ENCODE assay signal across 21 cellular contexts in the genomic region with DNA sequence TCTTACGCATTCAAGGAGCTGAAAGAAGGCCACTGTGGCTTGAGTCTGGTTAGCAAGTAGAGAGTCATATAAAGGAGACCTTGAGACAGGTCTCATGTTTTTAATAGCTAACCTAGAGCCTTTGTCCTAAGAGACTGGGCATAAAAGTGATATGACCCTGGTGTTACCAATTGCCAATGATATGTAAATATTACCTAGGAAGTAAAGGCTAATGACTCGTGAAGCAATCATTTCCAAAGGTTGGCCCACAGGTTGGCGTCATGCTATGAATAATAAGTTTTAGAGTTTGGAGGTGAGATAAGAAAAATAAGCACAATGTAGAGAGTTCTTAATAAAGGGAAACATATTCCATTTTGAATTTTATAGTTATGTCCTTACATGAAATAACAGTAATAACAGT.
A peak's percentile ranks its signal among the peaks of the same experiment; 100 is the strongest.
DNase-seq lines count a peak whose midpoint lies in the region; ATAC-seq, FAIRE-seq and TF ChIP-seq lines count a peak whose summit lies in the region.
"Had no signal": no experiment of that assay in that cellular context is flagged by ENCODE, and none has a peak within 500 bp of the region (broad histone marks: within the 10 kb centered on the region; RNA-seq: fewer than 3 reads in every experiment).

No MANE protein-coding gene starts in this region.

- no peak overlapping the region for H3K27ac ChIP-seq in testis
- H3K27ac ChIP-seq: RWPE1 had no signal

- no peak for TF ChIP-seq CTCF in bronchial epithelial cell (IDR thresholded peaks at IDR 0.05; ENCODE audit: insufficient read depth, low read length, severe bottlenecking)
- no peak for TF ChIP-seq CTCF in testis (IDR thresholded peaks at IDR 0.05)

- no peak for TF ChIP-seq POLR2A in testis (IDR thresholded peaks at IDR 0.05)

- no peaks in the 10 kb centered on the region for H3K27me3 ChIP-seq in bronchial epithelial cell (ENCODE audit: control insufficient read depth, insufficient read depth, low read length)
- H3K27me3 ChIP-seq in testis, result no peaks in the 10 kb centered on the region
- H3K27me3 ChIP-seq: BE2C, MG63 had no signal

- H3K4me3 ChIP-seq in bronchial epithelial cell (ENCODE audit: low read depth, low read length), result no peak overlapping the region
- H3K4me3 ChIP-seq in testis, result no peak overlapping the region
- H3K4me3 ChIP-seq: MG63 had no signal

- ATAC-seq in GM21737 (IDR thresholded peaks at IDR 0.05; ENCODE audit: unreplicated experiment) (no peak), HG02763 (IDR thresholded peaks at IDR 0.05; ENCODE audit: unreplicated experiment) (no peak)

- 92 to 96% methylated on average over 3 of the region's 3 CpGs for WGBS in testis, 2 donors

- H3K36me3 ChIP-seq in bronchial epithelial cell (ENCODE audit: control insufficient read depth, insufficient read depth, low read length) (no peaks in the 10 kb centered on the region), testis (ENCODE audit: low read depth, missing control alignments) (no peaks in the 10 kb centered on the region)
- H3K36me3 ChIP-seq: BE2C, MG63 had no signal

- H3K9me3 ChIP-seq in testis, result no peaks in the 10 kb centered on the region
- H3K9me3 ChIP-seq: BE2C, Caco-2, MG63 had no signal

- no peak for FAIRE-seq in bronchial epithelial cell (lab: Jason Lieb, UNC)
- FAIRE-seq: A204.1 had no signal

- intact Hi-C loops in testis (cut with DNase I; ENCODE audit: low total_unique reads), result no loop called here

- in situ Hi-C loops in Caki2 (cut with HindIII; ENCODE audit: low pct_unique_long_range_greater_than_20kb, low sequenced_read_pairs), result no loop called here

- DNase-seq in Caki2 (ENCODE audit: low read depth), result peak; percentile 47
- peak; percentile 53 for DNase-seq in M059J (ENCODE audit: low read depth)
- peak; percentile 65 for DNase-seq in bronchial epithelial cell (ENCODE audit: low read depth)
- DNase-seq in left kidney (ENCODE audit: low read depth, low spot score), result peak; percentile 42
- DNase-seq in SHP77 (lab: John Stamatoyannopoulos, UW), result no peak
- DNase-seq in testis, result no peak
- DNase-seq: BE2C; Caco-2; CD4-positive, alpha-beta T cell; DMS79; H9; IMR-90; MG63; NCI-H1092; NCI-H1694; NCI-H510A; NCI-H774 had no signal

- no peaks in the 10 kb centered on the region for H3K4me1 ChIP-seq in testis
- H3K4me1 ChIP-seq: BE2C had no signal

Comparison
In these comparisons a context has a peak if more than half of its experiments do, and no peak if none do; other contexts are left out.
1. DNase-seq: peak in Caki2 (single experiment), M059J (single experiment), bronchial epithelial cell (single experiment) and left kidney (single experiment); none in SHP77 (0 of 2) and testis (single experiment).